Comparison of ENCODE assay signal across 27 cellular contexts in genomic region chr1:85453640-85454194, GRCh38. TPM values are rescaled to one million over a fixed set of nuclear protein-coding genes. Genes with fewer than 3 reads are reported as not detected.
DNase-seq lines count a peak whose midpoint lies in the region; ATAC-seq and TF ChIP-seq lines count a peak whose summit lies in the region.
"Had no signal": no experiment of that assay in that cellular context is flagged by ENCODE, and none has a peak within 500 bp of the region (broad histone marks: within the 10 kb centered on the region; RNA-seq: fewer than 3 reads in every experiment).

No MANE protein-coding gene starts in this region.

- peak in 7 of 8 donors; percentile 25 to 58 (median 36) for ATAC-seq in heart right ventricle
- ATAC-seq: activated T-cell treated with anti-CD3 and anti-CD28 coated beads, Interleukin-2, amount 50 U/mL, for 4 hours; left colon; psoas muscle had no signal

- H3K27ac Mint-ChIP-seq in Caco-2 (ENCODE audit: unreplicated experiment), result no peak overlapping the region
- H3K27ac Mint-ChIP-seq: CD4-positive, alpha-beta memory T cell; dendritic cell treated with granulocyte-macrophage colony-stimulating factor and Interleukin-4, amounts not matched to agents 40 ng/mL and 50 ng/mL, for 4 days; HFFc6 had no signal

- CTCF ChIA-PET in Caco-2 (lab: Charles Lee), result no interaction called here

- H4K5ac ChIP-seq in mesendoderm (ENCODE audit: low read length), result no peak overlapping the region

- H3K18ac ChIP-seq in mesendoderm (ENCODE audit: low read length) (no peak overlapping the region), trophoblast cell (ENCODE audit: low read length) (no peak overlapping the region)

- H3K79me2 ChIP-seq in mesendoderm (ENCODE audit: control insufficient read depth, insufficient read depth, low read length) (no peaks in the 10 kb centered on the region), trophoblast cell (ENCODE audit: control insufficient read depth, insufficient read depth, low read length, poor library complexity) (no peaks in the 10 kb centered on the region)

- POLR2A ChIA-PET in Caco-2 (lab: Charles Lee), result no interaction called here

- no peak overlapping the region for H4K8ac ChIP-seq in mesendoderm (ENCODE audit: low read depth, low read length)
- no peak overlapping the region for H4K8ac ChIP-seq in trophoblast cell (ENCODE audit: low read depth, low read length)

- peak overlapping the region; percentile 17 to 38 for H3K27ac ChIP-seq in ascending aorta
- H3K27ac ChIP-seq in heart right ventricle, result peak overlapping the region in 7 of 10 donors; percentile 6 to 59 (median 22)
- H3K27ac ChIP-seq in mesendoderm (ENCODE audit: low read depth, low read length), result no peak overlapping the region
- peak overlapping the region in 2 of 3 donors; percentile 31 to 39 for H3K27ac ChIP-seq in thyroid gland
- no peak overlapping the region for H3K27ac ChIP-seq in trophoblast cell (ENCODE audit: low read depth, low read length)
- H3K27ac ChIP-seq in tibial nerve, result no peak overlapping the region
- H3K27ac ChIP-seq: cardiac muscle cell, psoas muscle, SK-N-MC had no signal

- intact Hi-C loops in ascending aorta (cut with DNase I), result no loop called here
- intact Hi-C loops in heart right ventricle (cut with DNase I), result loop anchor here in 1 of 10 donors (5.0 kb wide), 1 partner anchor 91 kb away; no protein-coding TSS in a partner anchor
- intact Hi-C loops in thyroid gland (cut with DNase I), result no loop called here
- intact Hi-C loops in Caco-2 (cut with micrococcal nuclease; ENCODE audit: unreplicated experiment), result no loop called here

- H3K4ac ChIP-seq in mesendoderm (ENCODE audit: low read depth, low read length) (no peak overlapping the region), trophoblast cell (ENCODE audit: low read depth, low read length) (no peak overlapping the region)

- H3K9me3 ChIP-seq in ascending aorta, result no peaks in the 10 kb centered on the region
- no peaks in the 10 kb centered on the region for H3K9me3 ChIP-seq in heart right ventricle
- no peaks in the 10 kb centered on the region for H3K9me3 ChIP-seq in thyroid gland
- H3K9me3 ChIP-seq in Caco-2, result no peaks in the 10 kb centered on the region
- H3K9me3 ChIP-seq in trophoblast cell (ENCODE audit: insufficient read depth, low read depth, low read length), result no peaks in the 10 kb centered on the region
- no peaks in the 10 kb centered on the region for H3K9me3 ChIP-seq in tibial nerve
- H3K9me3 ChIP-seq: psoas muscle had no signal

- H3K4me1 Mint-ChIP-seq in Caco-2 (ENCODE audit: low read depth, unreplicated experiment), result peaks cover 6% of the 10 kb centered on the region
- H3K4me1 Mint-ChIP-seq: CD4-positive, alpha-beta memory T cell had no signal

- no peak overlapping the region for H4K12ac ChIP-seq in trophoblast cell (ENCODE audit: low read depth, low read length)

- no peak overlapping the region for H2BK15ac ChIP-seq in mesendoderm (replicated peaks; ENCODE audit: low read depth)

- no peak overlapping the region for H2BK120ac ChIP-seq in mesendoderm (ENCODE audit: low read depth, low read length)
- no peak overlapping the region for H2BK120ac ChIP-seq in trophoblast cell (ENCODE audit: insufficient read depth, low read length, poor library complexity)

- H3K27me3 ChIP-seq in ascending aorta (no peaks in the 10 kb centered on the region), heart right ventricle (no peaks in the 10 kb centered on the region), mesendoderm (ENCODE audit: insufficient read depth, low read length, poor library complexity) (no peaks in the 10 kb centered on the region), thyroid gland (no peaks in the 10 kb centered on the region), Caco-2 (replicated peaks; ENCODE audit: control insufficient read depth, insufficient read depth, low read length) (no peaks in the 10 kb centered on the region), trophoblast cell (ENCODE audit: insufficient read depth, low read length) (no peaks in the 10 kb centered on the region), tibial nerve (no peaks in the 10 kb centered on the region)
- H3K27me3 ChIP-seq: cardiac muscle cell had no signal

- H2BK5ac ChIP-seq in mesendoderm (ENCODE audit: low read length), result no peak overlapping the region
- H2BK5ac ChIP-seq in trophoblast cell (ENCODE audit: low read depth, low read length, poor library complexity), result no peak overlapping the region

- H3K9ac ChIP-seq in mesendoderm (ENCODE audit: low read length), result no peak overlapping the region
- H3K9ac ChIP-seq in trophoblast cell (ENCODE audit: low read length), result no peak overlapping the region

- no peaks in the 10 kb centered on the region for H3K27me3 Mint-ChIP-seq in Caco-2 (ENCODE audit: insufficient read depth, unreplicated experiment)
- H3K27me3 Mint-ChIP-seq: dendritic cell treated with granulocyte-macrophage colony-stimulating factor and Interleukin-4, amounts not matched to agents 40 ng/mL and 50 ng/mL, for 4 days had no signal

- H3K23ac ChIP-seq in mesendoderm (ENCODE audit: low read length), result peak overlapping the region; percentile 51
- H3K23ac ChIP-seq in trophoblast cell (ENCODE audit: low read length), result no peak overlapping the region

- H3K36me3 ChIP-seq in ascending aorta, result no peaks in the 10 kb centered on the region
- H3K36me3 ChIP-seq in heart right ventricle, result no peaks in the 10 kb centered on the region
- H3K36me3 ChIP-seq in mesendoderm (ENCODE audit: control insufficient read depth, insufficient read depth, low read length), result no peaks in the 10 kb centered on the region
- no peaks in the 10 kb centered on the region for H3K36me3 ChIP-seq in thyroid gland
- no peaks in the 10 kb centered on the region for H3K36me3 ChIP-seq in Caco-2 (ENCODE audit: control insufficient read depth, insufficient read depth, low read length)
- H3K36me3 ChIP-seq in trophoblast cell (ENCODE audit: control insufficient read depth in 1 of 2, insufficient read depth in 2 of 2, low read length in 2 of 2), result no peaks in the 10 kb centered on the region
- no peaks in the 10 kb centered on the region for H3K36me3 ChIP-seq in tibial nerve
- H3K36me3 ChIP-seq: cardiac muscle cell had no signal

- peaks cover 7% of the 10 kb centered on the region for H3K36me3 Mint-ChIP-seq in Caco-2 (ENCODE audit: insufficient read depth, unreplicated experiment)
- H3K36me3 Mint-ChIP-seq: CD4-positive, alpha-beta memory T cell had no signal

- DNase-seq in ascending aorta (ENCODE audit: low spot score in 2 of 2), result no peak
- DNase-seq in heart right ventricle, result no peak
- no peak for DNase-seq in mesendoderm
- no peak for DNase-seq in thyroid gland
- DNase-seq in Caco-2, result no peak
- no peak for DNase-seq in trophoblast cell
- no peak for DNase-seq in tibial nerve (ENCODE audit: low spot score in 2 of 2)
- DNase-seq: activated naive CD4-positive, alpha-beta T cell; activated T-cell treated with anti-CD3 and anti-CD28 coated beads, Interleukin-2, amount 50 U/mL, for 4 hours; amniotic stem cell; CD4-positive, alpha-beta memory T cell; glutamatergic neuron; HFFc6; left colon; MM.1S; NCI-H1417 treated with DMSO at 0.1 percent for 48 hours; NCI-H2081 treated with DMSO at 0.1 percent for 48 hours; NCI-H345; NCI-H748 treated with DMSO at 0.1 percent for 48 hours; psoas muscle; RPMI8226; stimulated activated naive CD4-positive, alpha-beta T cell treated with Interleukin-2 at 50 U/mL for 16 hours; T-helper 2 cell had no signal

- H3K56ac ChIP-seq in mesendoderm (ENCODE audit: low read length), result no peak overlapping the region

- no peak overlapping the region for H2BK12ac ChIP-seq in trophoblast cell (ENCODE audit: low read length)

- no peak for TF ChIP-seq POLR2A in thyroid gland (IDR thresholded peaks at IDR 0.05)
- no peak for TF ChIP-seq POLR2A in tibial nerve (IDR thresholded peaks at IDR 0.05)

- H4K91ac ChIP-seq in trophoblast cell (ENCODE audit: low read depth, low read length), result no peak overlapping the region

- no peak overlapping the region for H2AFZ ChIP-seq in trophoblast cell (ENCODE audit: insufficient read depth, low read length, poor library complexity)

- H3K4me1 ChIP-seq in ascending aorta, result peaks cover 0 to 16% of the 10 kb centered on the region in 2 donors
- H3K4me1 ChIP-seq in heart right ventricle, result peaks cover 0 to 18% (median 12%) of the 10 kb centered on the region in 9 donors
- H3K4me1 ChIP-seq in mesendoderm (ENCODE audit: control insufficient read depth, low read depth, low read length), result no peaks in the 10 kb centered on the region
- peaks cover 7 to 9% of the 10 kb centered on the region in 2 donors for H3K4me1 ChIP-seq in thyroid gland
- H3K4me1 ChIP-seq in Caco-2, result peaks cover 6% of the 10 kb centered on the region; the same call in 1 of the 2 replicates
- H3K4me1 ChIP-seq in trophoblast cell (ENCODE audit: control insufficient read depth in 1 of 2, insufficient read depth in 2 of 2, low read length in 2 of 2), result peaks cover 3 to 7% of the 10 kb centered on the region in 2 experiments
- peaks cover 0 to 21% (median 5%) of the 10 kb centered on the region in 4 donors for H3K4me1 ChIP-seq in tibial nerve

- WGBS in heart right ventricle, 2 donors, result 83% methylated on average over 2 of the region's 2 CpGs
- no CpG with 5 or more reads among the region's 2 CpGs for WGBS in mesendoderm (ENCODE audit: extremely low coverage, insufficient coverage, low lambda C conversion rate)
- 92 to 94% methylated on average over 2 of the region's 2 CpGs for WGBS in thyroid gland, 2 donors
- no CpG with 5 or more reads among the region's 2 CpGs for WGBS in trophoblast cell (ENCODE audit: extremely low coverage, insufficient coverage, insufficient read length)
- 79 to 82% methylated on average over 2 of the region's 2 CpGs for WGBS in tibial nerve, 2 donors

- no peak overlapping the region for H3K4me3 Mint-ChIP-seq in Caco-2 (ENCODE audit: unreplicated experiment)
- H3K4me3 Mint-ChIP-seq: activated T-cell treated with anti-CD3 and anti-CD28 coated beads, Interleukin-2, amount 50 U/mL, for 4 hours; CD4-positive, alpha-beta memory T cell; dendritic cell treated with granulocyte-macrophage colony-stimulating factor and Interleukin-4, amounts not matched to agents 40 ng/mL and 50 ng/mL, for 4 days; HFFc6; neural crest cell had no signal

- H3K9me3 Mint-ChIP-seq in Caco-2 (ENCODE audit: unreplicated experiment), result no peaks in the 10 kb centered on the region
- H3K9me3 Mint-ChIP-seq: activated T-cell treated with anti-CD3 and anti-CD28 coated beads, Interleukin-2, amount 50 U/mL, for 4 hours; dendritic cell treated with granulocyte-macrophage colony-stimulating factor and Interleukin-4, amounts not matched to agents 40 ng/mL and 50 ng/mL, for 4 days; HFFc6; neural crest cell had no signal

- H2AK5ac ChIP-seq in mesendoderm (ENCODE audit: low read length) (no peak overlapping the region), trophoblast cell (ENCODE audit: low read length) (no peak overlapping the region)

- no peak for TF ChIP-seq EP300 in tibial nerve (IDR thresholded peaks at IDR 0.05)

- H3K4me3 ChIP-seq in ascending aorta, result no peak overlapping the region
- H3K4me3 ChIP-seq in heart right ventricle, result no peak overlapping the region
- H3K4me3 ChIP-seq in mesendoderm (ENCODE audit: low read length), result no peak overlapping the region
- no peak overlapping the region for H3K4me3 ChIP-seq in thyroid gland (replicated peaks in 1 of 3)
- H3K4me3 ChIP-seq in Caco-2 (ENCODE audit: low read depth, low read length), result no peak overlapping the region
- H3K4me3 ChIP-seq in trophoblast cell (ENCODE audit: low read depth, low read length), result no peak overlapping the region
- no peak overlapping the region for H3K4me3 ChIP-seq in tibial nerve
- H3K4me3 ChIP-seq: cardiac muscle cell, psoas muscle, SK-N-MC had no signal

- H3K79me1 ChIP-seq in mesendoderm (ENCODE audit: low read length), result no peaks in the 10 kb centered on the region
- no peaks in the 10 kb centered on the region for H3K79me1 ChIP-seq in trophoblast cell (ENCODE audit: low read length)

- no TSS peak for BruUV-seq in Caco-2 (replicated peaks; lab: Mats Ljungman, UMichigan)

- H3K4me2 ChIP-seq in mesendoderm (ENCODE audit: low read length), result no peak overlapping the region
- no peak overlapping the region for H3K4me2 ChIP-seq in trophoblast cell (ENCODE audit: low read length)

- TF ChIP-seq CTCF in ascending aorta (IDR thresholded peaks at IDR 0.05) (no peak), heart right ventricle (IDR thresholded peaks at IDR 0.05) (no peak), thyroid gland (IDR thresholded peaks at IDR 0.05) (no peak), Caco-2 (IDR thresholded peaks at IDR 0.05; ENCODE audit: insufficient read depth in 1 of 2, low read depth in 1 of 2, low read length in 1 of 2, severe bottlenecking in 1 of 2, unreplicated experiment in 1 of 2) (no peak), tibial nerve (IDR thresholded peaks at IDR 0.05) (no peak)

- no peak overlapping the region for H3K14ac ChIP-seq in trophoblast cell (ENCODE audit: low read length)

RNA-seq across cellular contexts. Expression of gene DDAH1, which starts 11.2 kb away (rescaled TPM):
- total RNA-seq in ascending aorta (8.5 TPM), heart right ventricle (10 to 100 TPM in 7 of 10 donors, 1 to 10 TPM in 3; 5.4 to 29.0 (median 19.0) TPM), thyroid gland (10 to 100 TPM; 17.5 to 64.2 (median 40.0) TPM), Caco-2 (2022) (83.0 and 87.9 TPM in 2 replicates), tibial nerve (10 to 100 TPM; 17.7 to 23.4 (median 21.8) TPM)
- 10 to 100 TPM in 1 of 2 donors, 1 to 10 TPM in 1; 2.7 to 11.0 TPM for polyA plus RNA-seq in heart right ventricle
- polyA plus RNA-seq in mesendoderm (2013, experiment 1 of 2), result 26.6 TPM
- 28.0 TPM for polyA plus RNA-seq in mesendoderm (2013, experiment 2 of 2)
- 25.8 and 27.4 TPM in 2 replicates for polyA plus RNA-seq in trophoblast cell (2013)
- total RNA-seq: CD4-positive, alpha-beta memory T cell had no signal
- polyA plus RNA-seq: CD4-positive, alpha-beta memory T cell had no signal

Comparison
In these comparisons a context has a peak if more than half of its experiments do, and no peak if none do; other contexts are left out.
1. H3K27ac ChIP-seq: peak in ascending aorta (2 of 2), heart right ventricle (7 of 10) and thyroid gland (2 of 3); none in mesendoderm (single experiment), trophoblast cell (single experiment) and tibial nerve (0 of 4).